In the genomic region with DNA sequence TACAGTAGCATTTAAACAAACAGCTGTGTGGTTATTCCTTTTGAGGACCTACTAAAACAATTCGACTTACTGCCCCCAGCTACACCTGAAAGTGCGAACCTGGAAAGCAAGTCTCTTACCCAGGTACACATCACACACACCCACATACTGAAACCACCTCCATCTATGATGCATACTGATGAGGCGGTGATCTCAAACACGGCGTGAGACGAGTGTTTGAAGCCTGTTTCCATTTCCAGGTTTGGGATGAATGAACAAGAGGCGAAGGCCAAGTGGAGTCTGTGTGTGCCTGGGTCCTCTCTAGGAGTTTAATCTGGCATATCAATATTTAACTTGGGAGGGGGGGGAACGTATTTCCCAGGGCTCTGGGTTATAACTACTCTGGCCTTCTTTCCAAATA, we compare ENCODE assay signal across 11 cellular contexts. TPM values are rescaled to one million over a fixed set of nuclear protein-coding genes. Genes with fewer than 3 reads are reported as not detected.
A peak's percentile ranks its signal among the peaks of the same experiment; 100 is the strongest.
DNase-seq lines count a peak whose midpoint lies in the region; ATAC-seq and TF ChIP-seq lines count a peak whose summit lies in the region.
"Had no signal": no experiment of that assay in that cellular context is flagged by ENCODE, and none has a peak within 500 bp of the region (broad histone marks: within the 10 kb centered on the region; RNA-seq: fewer than 3 reads in every experiment).

No MANE protein-coding gene starts in this region.

- peak overlapping the region; percentile 70 for H3K9ac ChIP-seq in DND-41 (ENCODE audit: low read depth, low read length)
- no peak overlapping the region for H3K9ac ChIP-seq in mammary epithelial cell (ENCODE audit: insufficient read depth, low read length)
- no peak overlapping the region for H3K9ac ChIP-seq in parathyroid adenoma

- DNase-seq in DND-41, result no peak
- no peak for DNase-seq in NB4 (ENCODE audit: low read depth)
- no peak for DNase-seq in mammary epithelial cell
- no peak for DNase-seq in AG08395 (ENCODE audit: low spot score)
- DNase-seq in activated gamma-delta T cell treated with Interleukin-2 at 50 U/mL for 16 hours, result no peak
- no peak for DNase-seq in amygdala (lab: John Stamatoyannopoulos, UW)
- DNase-seq: NCI-H345, SIG-M5 had no signal

- H3K36me3 ChIP-seq in DND-41 (ENCODE audit: insufficient read depth, low read length), result peaks cover 53% of the 10 kb centered on the region
- H3K36me3 ChIP-seq in mammary epithelial cell (ENCODE audit: insufficient read depth, low read length), result peaks cover 3% of the 10 kb centered on the region
- no peaks in the 10 kb centered on the region for H3K36me3 ChIP-seq in parathyroid adenoma (ENCODE audit: control insufficient read depth, insufficient read depth, low read length)
- H3K36me3 ChIP-seq: cardiac muscle cell, transverse colon had no signal

- 90% methylated on average over 8 of the region's 8 CpGs for WGBS in mammary epithelial cell (ENCODE audit: low coverage, missing lambda C conversion rate)

- H3K9me3 ChIP-seq in DND-41 (ENCODE audit: insufficient read depth, low read length, severe bottlenecking) (no peaks in the 10 kb centered on the region), mammary epithelial cell (replicated peaks; ENCODE audit: insufficient read depth, low read length) (peaks cover 8% of the 10 kb centered on the region), parathyroid adenoma (ENCODE audit: control insufficient read depth, low read length) (no peaks in the 10 kb centered on the region)
- H3K9me3 ChIP-seq: transverse colon had no signal

- intact Hi-C loops in mammary epithelial cell (cut with micrococcal nuclease), result loop anchor here (2.0 kb wide), 1 partner anchor 113 kb away; no protein-coding TSS in a partner anchor

- CTCF ChIA-PET in mammary epithelial cell (lab: Charles Lee; ENCODE audit: low non-redundant PET), result no interaction called here

- dilution Hi-C loops in mammary epithelial cell (cut with HindIII; ENCODE audit: low sequenced_read_pairs), result no loop called here

- no TSS peak for BruUV-seq in mammary epithelial cell (replicated peaks; lab: Mats Ljungman, UMichigan)

- H3K27me3 ChIP-seq in DND-41 (ENCODE audit: insufficient read depth, low read length, poor library complexity) (no peaks in the 10 kb centered on the region), mammary epithelial cell (ENCODE audit: insufficient read depth, low read length) (no peaks in the 10 kb centered on the region), parathyroid adenoma (ENCODE audit: control insufficient read depth, insufficient read depth, low read length) (no peaks in the 10 kb centered on the region)
- H3K27me3 ChIP-seq: transverse colon had no signal

- H4K20me1 ChIP-seq in DND-41 (ENCODE audit: insufficient read depth, low read length) (peaks cover 30% of the 10 kb centered on the region), mammary epithelial cell (ENCODE audit: insufficient read depth, low read length) (no peaks in the 10 kb centered on the region)

- peak overlapping the region; percentile 90 for H3K4me2 ChIP-seq in DND-41 (ENCODE audit: insufficient read depth, low read length)
- peak overlapping the region; percentile 45 for H3K4me2 ChIP-seq in mammary epithelial cell (ENCODE audit: insufficient read depth, low read depth, low read length)
- H3K4me2 ChIP-seq in parathyroid adenoma (ENCODE audit: low read length), result peak overlapping the region; percentile 3

- no peak for TF ChIP-seq POLR2A in NB4 (IDR thresholded peaks at IDR 0.05; ENCODE audit: extremely low read depth, insufficient read length)

- TF ChIP-seq CTCF in DND-41 (IDR thresholded peaks at IDR 0.05; ENCODE audit: borderline replicate concordance, extremely low read depth, low read length, poor library complexity, severe bottlenecking) (no peak), NB4 (IDR thresholded peaks at IDR 0.05; ENCODE audit: low read depth, low read length) (no peak), mammary epithelial cell (conservative IDR thresholded peaks at IDR 0.05 in 1 of 2, IDR thresholded peaks at IDR 0.05 in 1 of 2; ENCODE audit: extremely low read depth in 1 of 2, insufficient read depth in 1 of 2, low read depth in 1 of 2, low read length in 2 of 2) (no peak), parathyroid adenoma (IDR thresholded peaks at IDR 0.05) (no peak)

- peak overlapping the region in 1 of 2 experiments; percentile 65; a peak in 2 of 4 replicates for H3K4me3 ChIP-seq in DND-41 (ENCODE audit: low read depth in 1 of 2, low read length in 2 of 2)
- peak overlapping the region; percentile 47 for H3K4me3 ChIP-seq in NB4 (ENCODE audit: low read depth, low read length)
- no peak overlapping the region for H3K4me3 ChIP-seq in mammary epithelial cell (replicated peaks in 1 of 3; ENCODE audit: insufficient read depth in 1 of 3, low read depth in 2 of 3, low read length in 3 of 3)
- no peak overlapping the region for H3K4me3 ChIP-seq in parathyroid adenoma (ENCODE audit: low read depth, low read length)
- H3K4me3 ChIP-seq: cardiac muscle cell, transverse colon had no signal

- no peak for ATAC-seq in DND-41 (ENCODE audit: insufficient read depth, low read depth)

- H3K79me2 ChIP-seq in DND-41 (ENCODE audit: insufficient read depth, low read length) (peaks cover 70% of the 10 kb centered on the region), mammary epithelial cell (ENCODE audit: insufficient read depth, low read length) (peaks cover 21% of the 10 kb centered on the region), parathyroid adenoma (peaks cover 14% of the 10 kb centered on the region)

- H3K27ac ChIP-seq in DND-41 (ENCODE audit: low read length), result 0 out of 2 replicates have a peak overlapping the region, but pooled peaks have one; percentile 38
- H3K27ac ChIP-seq in mammary epithelial cell (ENCODE audit: insufficient read depth, low read depth, low read length), result no peak overlapping the region
- no peak overlapping the region for H3K27ac ChIP-seq in parathyroid adenoma
- H3K27ac ChIP-seq: cardiac muscle cell had no signal

- in situ Hi-C loops in mammary epithelial cell (cut with MboI; ENCODE audit: low sequenced_read_pairs in 2 of 2), result no loop called here

- no peak overlapping the region for H2AFZ ChIP-seq in DND-41 (ENCODE audit: low read depth, low read length)
- H2AFZ ChIP-seq in mammary epithelial cell (ENCODE audit: low read depth, low read length), result no peak overlapping the region
- H2AFZ ChIP-seq in parathyroid adenoma, result no peak overlapping the region

- peaks cover 48% of the 10 kb centered on the region for H3K4me1 ChIP-seq in DND-41 (ENCODE audit: insufficient read depth, low read length)
- H3K4me1 ChIP-seq in mammary epithelial cell (ENCODE audit: insufficient read depth, low read length), result peaks cover 15% of the 10 kb centered on the region
- peaks cover 31% of the 10 kb centered on the region for H3K4me1 ChIP-seq in parathyroid adenoma

RNA-seq across cellular contexts. Expression of gene TMEM185B, which starts 1.6 kb away (rescaled TPM):
- total RNA-seq in mammary epithelial cell, result 10 to 100 TPM; 30.2 to 45.7 TPM
- 29.3 TPM for polyA plus RNA-seq in mammary epithelial cell
- polyA minus RNA-seq in mammary epithelial cell, result 32.7 TPM

RNA-seq across cellular contexts. Expression of gene RALB, which starts 31.0 kb away (rescaled TPM):
- total RNA-seq in mammary epithelial cell, result 10 to 100 TPM; 34.0 to 49.8 TPM
- 52.5 TPM for polyA plus RNA-seq in mammary epithelial cell
- 11.8 TPM for polyA minus RNA-seq in mammary epithelial cell

Comparison
In these comparisons a context has a peak if more than half of its experiments do, and no peak if none do; other contexts are left out.
1. H3K4me2 ChIP-seq: peak in every context shown above with its lines; median percentile 90 in DND-41; 45 in mammary epithelial cell; 3 in parathyroid adenoma.